Comparison of ENCODE assay signal across 21 cellular contexts in genomic region chr17:66378296-66378695, GRCh38.
DNase-seq lines count a peak whose midpoint lies in the region; ATAC-seq and TF ChIP-seq lines count a peak whose summit lies in the region.
"Had no signal": no experiment of that assay in that cellular context is flagged by ENCODE, and none has a peak within 500 bp of the region (broad histone marks: within the 10 kb centered on the region; RNA-seq: fewer than 3 reads in every experiment).

No MANE protein-coding gene starts in this region.

- H3K9me2 ChIP-seq in GM23338 (ENCODE audit: insufficient read depth), result no peaks in the 10 kb centered on the region

- no peaks in the 10 kb centered on the region for H4K20me1 ChIP-seq in GM23338 (replicated peaks; ENCODE audit: insufficient read depth)

- H3K4me3 ChIP-seq in skeletal muscle satellite cell (ENCODE audit: low read length) (no peak overlapping the region), GM23338 (no peak overlapping the region)
- H3K4me3 ChIP-seq: SJCRH30 had no signal

- H3K9me3 Mint-ChIP-seq in activated naive CD8-positive, alpha-beta T cell treated with anti-CD3 and anti-CD28 coated beads, Interleukin-2, amount 50 U/mL, for 24 hours, result no peaks in the 10 kb centered on the region
- H3K9me3 Mint-ChIP-seq in activated naive CD8-positive, alpha-beta T cell treated with anti-CD3 and anti-CD28 coated beads for 36 hours, result no peaks in the 10 kb centered on the region
- no peaks in the 10 kb centered on the region for H3K9me3 Mint-ChIP-seq in GM23338
- H3K9me3 Mint-ChIP-seq: CD14-positive monocyte, H9, IgD-negative memory B cell had no signal

- H3K4me2 ChIP-seq in skeletal muscle satellite cell (ENCODE audit: low read length), result no peak overlapping the region
- H3K4me2 ChIP-seq in GM23338, result no peak overlapping the region

- no peaks in the 10 kb centered on the region for H3K9me3 ChIP-seq in T-helper 17 cell (ENCODE audit: control insufficient read depth, low read length, poor library complexity, severe bottlenecking)
- H3K9me3 ChIP-seq in skeletal muscle satellite cell (replicated peaks; ENCODE audit: low read length), result no peaks in the 10 kb centered on the region
- H3K9me3 ChIP-seq: SJCRH30 had no signal

- H2AFZ ChIP-seq in GM23338, result no peak overlapping the region

- no peak for DNase-seq in activated naive CD8-positive, alpha-beta T cell treated with anti-CD3 and anti-CD28 coated beads, Interleukin-2, amount 50 U/mL, for 24 hours
- no peak for DNase-seq in activated naive CD8-positive, alpha-beta T cell treated with anti-CD3 and anti-CD28 coated beads for 36 hours
- no peak for DNase-seq in T-helper 17 cell
- peak; percentile 50 for DNase-seq in foreskin melanocyte
- no peak for DNase-seq in GM23338 (ENCODE audit: low spot score)
- no peak for DNase-seq in RWPE1 (ENCODE audit: low spot score)
- DNase-seq in HCEC 1CT, result no peak
- DNase-seq: DMS53; H9; MV-4-11; NCI-H1105 treated with DMSO at 0.1 percent for 48 hours; NCI-H2029 treated with DMSO at 0.1 percent for 48 hours; NCI-H226; NCI-H510A treated with DMSO at 0.1 percent for 48 hours; NCI-H748 treated with DMSO at 0.1 percent for 48 hours; NK-92 treated with Interleukin-12 subunit alpha and Interleukin-12 subunit beta, amount 100 ng/mL, for 24 hours; SJCRH30 had no signal

- ATAC-seq in activated naive CD8-positive, alpha-beta T cell treated with anti-CD3 and anti-CD28 coated beads, Interleukin-2, amount 50 U/mL, for 24 hours, result peak; percentile 50
- no peak for ATAC-seq in T-helper 17 cell
- no peak for ATAC-seq in GM23338
- ATAC-seq: Panc1 had no signal

- no peak overlapping the region for H3K27ac ChIP-seq in GM23338 (ENCODE audit: low read depth)
- no peak overlapping the region for H3K27ac ChIP-seq in RWPE1
- H3K27ac ChIP-seq: SJCRH30 had no signal

- H3K27ac Mint-ChIP-seq in activated naive CD8-positive, alpha-beta T cell treated with anti-CD3 and anti-CD28 coated beads, Interleukin-2, amount 50 U/mL, for 24 hours, result peak overlapping the region; percentile 83
- no peak overlapping the region for H3K27ac Mint-ChIP-seq in activated naive CD8-positive, alpha-beta T cell treated with anti-CD3 and anti-CD28 coated beads for 36 hours
- H3K27ac Mint-ChIP-seq in T-helper 17 cell (peak overlapping the region; percentile 9), GM23338 (no peak overlapping the region)
- H3K27ac Mint-ChIP-seq: CD14-positive monocyte, H9, IgD-negative memory B cell had no signal

- peaks cover 78% of the 10 kb centered on the region for H3K4me1 Mint-ChIP-seq in activated naive CD8-positive, alpha-beta T cell treated with anti-CD3 and anti-CD28 coated beads, Interleukin-2, amount 50 U/mL, for 24 hours
- peaks cover 62% of the 10 kb centered on the region for H3K4me1 Mint-ChIP-seq in activated naive CD8-positive, alpha-beta T cell treated with anti-CD3 and anti-CD28 coated beads for 36 hours
- peaks cover 22% of the 10 kb centered on the region for H3K4me1 Mint-ChIP-seq in T-helper 17 cell
- H3K4me1 Mint-ChIP-seq in GM23338, result peaks cover 19% of the 10 kb centered on the region
- H3K4me1 Mint-ChIP-seq: IgD-negative memory B cell had no signal

- no peaks in the 10 kb centered on the region for H3F3A ChIP-seq in GM23338 (replicated peaks; ENCODE audit: low read depth)

- H3K4me1 ChIP-seq in skeletal muscle satellite cell (ENCODE audit: control insufficient read depth, insufficient read depth, low read length) (peaks cover 28% of the 10 kb centered on the region), GM23338 (ENCODE audit: insufficient read depth) (peaks cover 9% of the 10 kb centered on the region)

- no peaks in the 10 kb centered on the region for H3K27me3 ChIP-seq in skeletal muscle satellite cell (ENCODE audit: control insufficient read depth, insufficient read depth, low read length)
- H3K27me3 ChIP-seq in GM23338 (ENCODE audit: insufficient read depth), result no peaks in the 10 kb centered on the region
- H3K27me3 ChIP-seq: SJCRH30 had no signal

- TF ChIP-seq CTCF in GM23338 (conservative IDR thresholded peaks at IDR 0.05; ENCODE audit: low read depth in 2 of 2) (no peak), RWPE1 (conservative IDR thresholded peaks at IDR 0.05; ENCODE audit: low read depth) (no peak)

- 0 out of 2 replicates have a peak, but pooled peaks cover 4% of the 10 kb centered on the region for H3K79me2 ChIP-seq in GM23338 (replicated peaks; ENCODE audit: insufficient read depth)

- CTCF ChIA-PET in RWPE1 (lab: Yijun Ruan, JAX), result interaction anchor here (0.7 kb wide), 1 partner anchor 12 kb away, joined by 3 read pairs; no protein-coding TSS in a partner anchor

- POLR2A ChIA-PET in RWPE1 (lab: Yijun Ruan, JAX; ENCODE audit: low non-redundant PET), result no interaction called here

- no peaks in the 10 kb centered on the region for H3K27me3 Mint-ChIP-seq in activated naive CD8-positive, alpha-beta T cell treated with anti-CD3 and anti-CD28 coated beads, Interleukin-2, amount 50 U/mL, for 24 hours
- no peaks in the 10 kb centered on the region for H3K27me3 Mint-ChIP-seq in activated naive CD8-positive, alpha-beta T cell treated with anti-CD3 and anti-CD28 coated beads for 36 hours
- H3K27me3 Mint-ChIP-seq in T-helper 17 cell (no peaks in the 10 kb centered on the region), GM23338 (ENCODE audit: insufficient read depth, low read depth, poor library complexity) (no peaks in the 10 kb centered on the region)
- H3K27me3 Mint-ChIP-seq: IgD-negative memory B cell had no signal

- H3K9ac ChIP-seq in skeletal muscle satellite cell (ENCODE audit: low read depth, low read length), result peak overlapping the region; percentile 43

- H3K36me3 ChIP-seq in skeletal muscle satellite cell (ENCODE audit: insufficient read depth, low read length) (no peaks in the 10 kb centered on the region), GM23338 (ENCODE audit: insufficient read depth) (no peaks in the 10 kb centered on the region)
- H3K36me3 ChIP-seq: SJCRH30 had no signal

- H3K4me3 Mint-ChIP-seq in activated naive CD8-positive, alpha-beta T cell treated with anti-CD3 and anti-CD28 coated beads, Interleukin-2, amount 50 U/mL, for 24 hours, result no peak overlapping the region
- no peak overlapping the region for H3K4me3 Mint-ChIP-seq in activated naive CD8-positive, alpha-beta T cell treated with anti-CD3 and anti-CD28 coated beads for 36 hours
- H3K4me3 Mint-ChIP-seq in T-helper 17 cell (no peak overlapping the region), GM23338 (no peak overlapping the region)
- H3K4me3 Mint-ChIP-seq: CD14-positive monocyte, H9, IgD-negative memory B cell had no signal

- H3K36me3 Mint-ChIP-seq in activated naive CD8-positive, alpha-beta T cell treated with anti-CD3 and anti-CD28 coated beads, Interleukin-2, amount 50 U/mL, for 24 hours (ENCODE audit: low read depth), result peaks cover 12% of the 10 kb centered on the region
- peaks cover 22% of the 10 kb centered on the region for H3K36me3 Mint-ChIP-seq in activated naive CD8-positive, alpha-beta T cell treated with anti-CD3 and anti-CD28 coated beads for 36 hours
- H3K36me3 Mint-ChIP-seq in T-helper 17 cell (ENCODE audit: low read depth) (peaks cover 2% of the 10 kb centered on the region), GM23338 (ENCODE audit: low read depth) (no peaks in the 10 kb centered on the region)
- H3K36me3 Mint-ChIP-seq: IgD-negative memory B cell had no signal

TF ChIP-seq in GM23338, 12 proteins besides CTCF, POLR2A, EP300 and RAD21:
- TF ChIP-seq EZH2phosphoT487 (IDR thresholded peaks at IDR 0.05; ENCODE audit: unreplicated experiment) (no peak), NANOG (IDR thresholded peaks at IDR 0.05; ENCODE audit: borderline replicate concordance) (no peak)
TF ChIP-seq in GM23338: peak in this region for 0.

Comparison
In these comparisons a context has a peak if more than half of its experiments do, and no peak if none do; other contexts are left out.
1. H3K27ac Mint-ChIP-seq: peak in activated naive CD8-positive, alpha-beta T cell treated with anti-CD3 and anti-CD28 coated beads, Interleukin-2, amount 50 U/mL, for 24 hours (single experiment) and T-helper 17 cell (single experiment); none in activated naive CD8-positive, alpha-beta T cell treated with anti-CD3 and anti-CD28 coated beads for 36 hours (single experiment) and GM23338 (single experiment).